ENCODE assay signal across 23 cellular contexts in the genomic region with DNA sequence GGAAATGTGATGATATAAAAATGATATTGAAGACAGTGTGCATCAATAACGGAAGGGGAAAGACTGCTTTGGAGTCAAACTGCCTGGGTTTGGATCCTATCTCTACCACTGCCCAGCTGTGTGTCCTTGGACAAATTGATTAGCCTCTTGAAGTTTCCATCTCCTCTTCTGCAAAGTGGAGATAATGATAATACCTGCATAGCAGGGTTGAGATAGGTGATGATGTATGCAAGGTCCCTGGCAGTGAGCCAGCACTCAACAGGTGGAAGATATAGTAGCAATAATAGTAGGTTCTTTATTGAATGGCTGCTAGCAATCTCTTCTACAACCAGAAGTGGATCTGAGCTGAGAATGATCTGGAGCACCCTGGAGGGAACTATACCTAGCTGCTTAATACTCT.
DNase-seq lines count a peak whose midpoint lies in the region; ATAC-seq and TF ChIP-seq lines count a peak whose summit lies in the region.
"Had no signal": no experiment of that assay in that cellular context is flagged by ENCODE, and none has a peak within 500 bp of the region (broad histone marks: within the 10 kb centered on the region; RNA-seq: fewer than 3 reads in every experiment).

No MANE protein-coding gene starts in this region.

- no peak overlapping the region for H3K4me3 ChIP-seq in uterus
- H3K4me3 ChIP-seq: GM12878, SJSA1 had no signal

- no peak overlapping the region for H3K27ac Mint-ChIP-seq in activated naive CD8-positive, alpha-beta T cell treated with anti-CD3 and anti-CD28 coated beads, Interleukin-2, amount 50 U/mL, for 24 hours
- H3K27ac Mint-ChIP-seq: B cell; HFFc6; T-helper 1 cell treated with Interleukin-12 subunit alpha and Interleukin-12 subunit beta and Interleukin-4 antibody, amounts not matched to agents 30 μg/mL and 1 μg/mL, for 36 hours had no signal

- no peaks in the 10 kb centered on the region for H3K9me3 Mint-ChIP-seq in activated naive CD8-positive, alpha-beta T cell treated with anti-CD3 and anti-CD28 coated beads, Interleukin-2, amount 50 U/mL, for 24 hours
- H3K9me3 Mint-ChIP-seq: T-helper 1 cell treated with Interleukin-12 subunit alpha and Interleukin-12 subunit beta and Interleukin-4 antibody, amounts not matched to agents 30 μg/mL and 1 μg/mL, for 36 hours had no signal

- H3K27me3 ChIP-seq in uterus, result no peaks in the 10 kb centered on the region

- H3K4me1 Mint-ChIP-seq in activated naive CD8-positive, alpha-beta T cell treated with anti-CD3 and anti-CD28 coated beads, Interleukin-2, amount 50 U/mL, for 24 hours, result no peaks in the 10 kb centered on the region
- H3K4me1 Mint-ChIP-seq: B cell, CD14-positive monocyte had no signal

- peaks cover 3% of the 10 kb centered on the region for H3K27me3 Mint-ChIP-seq in activated naive CD8-positive, alpha-beta T cell treated with anti-CD3 and anti-CD28 coated beads, Interleukin-2, amount 50 U/mL, for 24 hours

- no peak for ATAC-seq in activated naive CD8-positive, alpha-beta T cell treated with anti-CD3 and anti-CD28 coated beads, Interleukin-2, amount 50 U/mL, for 24 hours
- ATAC-seq: GM12878, HepG2, Right ventricle myocardium inferior had no signal

- H3K36me3 Mint-ChIP-seq in activated naive CD8-positive, alpha-beta T cell treated with anti-CD3 and anti-CD28 coated beads, Interleukin-2, amount 50 U/mL, for 24 hours (ENCODE audit: low read depth), result no peaks in the 10 kb centered on the region
- H3K36me3 Mint-ChIP-seq: CD14-positive monocyte had no signal

- no peak for TF ChIP-seq POLR2A in uterus (IDR thresholded peaks at IDR 0.05)

- no peaks in the 10 kb centered on the region for H3K4me1 ChIP-seq in uterus
- H3K4me1 ChIP-seq: SJSA1 had no signal

- no peak overlapping the region for H3K27ac ChIP-seq in uterus
- H3K27ac ChIP-seq: SJSA1 had no signal

- no peak for TF ChIP-seq CTCF in uterus (IDR thresholded peaks at IDR 0.05)

- H3K36me3 ChIP-seq in uterus, result no peaks in the 10 kb centered on the region
- H3K36me3 ChIP-seq: SJSA1 had no signal

- in situ Hi-C loops in ACHN (cut with HindIII; ENCODE audit: low pct_ligation_motif_present, low pct_unique_long_range_greater_than_20kb, low sequenced_read_pairs), result no loop called here

- intact Hi-C loops in uterus (cut with DNase I; ENCODE audit: low total_unique reads), result no loop called here

- H3K4me3 Mint-ChIP-seq in activated naive CD8-positive, alpha-beta T cell treated with anti-CD3 and anti-CD28 coated beads, Interleukin-2, amount 50 U/mL, for 24 hours, result no peak overlapping the region
- H3K4me3 Mint-ChIP-seq: B cell; CD14-positive monocyte; HFFc6; T-helper 1 cell treated with Interleukin-12 subunit alpha and Interleukin-12 subunit beta and Interleukin-4 antibody, amounts not matched to agents 30 μg/mL and 1 μg/mL, for 36 hours had no signal

- H3K9me3 ChIP-seq in uterus, result no peaks in the 10 kb centered on the region
- H3K9me3 ChIP-seq: SJSA1 had no signal

- DNase-seq in NCI-H1417 (lab: John Stamatoyannopoulos, UW), result peak; percentile 10 to 81 (median 25)
- DNase-seq in NCI-H1417 treated with DMSO at 0.1 percent for 48 hours (lab: John Stamatoyannopoulos, UW), result no peak
- DNase-seq in NCI-H146 treated with DMSO at 0.1 percent for 48 hours (lab: John Stamatoyannopoulos, UW; ENCODE audit: unreplicated experiment), result peak; percentile 55
- peak; percentile 63 for DNase-seq in NCI-H510A treated with DMSO at 0.1 percent for 48 hours (lab: John Stamatoyannopoulos, UW)
- no peak for DNase-seq in 8988T
- DNase-seq in uterus, result no peak
- DNase-seq in activated naive CD8-positive, alpha-beta T cell treated with anti-CD3 and anti-CD28 coated beads, Interleukin-2, amount 50 U/mL, for 24 hours, result no peak
- DNase-seq in ACHN, result no peak
- DNase-seq: DND-41, HFFc6, KG1, NCI-H1092, NCI-H2029, NCI-H2171 treated with DMSO at 0.1 percent for 48 hours, NCI-H446 treated with DMSO at 0.1 percent for 48 hours, T1000 had no signal

Comparison
In these comparisons a context has a peak if more than half of its experiments do, and no peak if none do; other contexts are left out.
1. DNase-seq: peak in NCI-H1417 (3 of 3), NCI-H146 treated with DMSO at 0.1 percent for 48 hours (single experiment) and NCI-H510A treated with DMSO at 0.1 percent for 48 hours (single experiment); none in NCI-H1417 treated with DMSO at 0.1 percent for 48 hours (single experiment), 8988T (single experiment), uterus (0 of 2), activated naive CD8-positive, alpha-beta T cell treated with anti-CD3 and anti-CD28 coated beads, Interleukin-2, amount 50 U/mL, for 24 hours (single experiment) and ACHN (single experiment).